ENCODE assay signal across 21 cellular contexts in the genomic region with DNA sequence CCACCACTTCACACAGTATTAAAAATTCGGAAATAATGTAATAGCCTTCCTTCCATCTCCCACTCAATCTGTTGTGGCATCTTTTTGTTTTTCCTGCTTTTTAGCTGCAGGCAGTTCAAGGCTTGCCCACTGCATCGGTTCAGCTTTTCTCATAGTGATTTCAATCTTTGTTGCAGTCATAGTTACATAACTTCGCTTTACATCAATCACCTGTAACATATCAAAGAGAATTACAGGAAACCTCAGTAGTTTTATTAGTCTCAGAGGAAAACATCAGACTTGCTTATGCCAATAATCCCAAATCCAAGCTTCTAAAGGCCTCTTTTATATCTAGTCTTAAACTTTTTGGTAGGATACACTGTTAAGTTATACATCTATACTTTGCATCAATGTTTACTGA.
"Had no signal": no experiment of that assay in that cellular context is flagged by ENCODE, and none has a peak within 500 bp of the region (broad histone marks: within the 10 kb centered on the region; RNA-seq: fewer than 3 reads in every experiment).

No MANE protein-coding gene starts in this region.

- H3K4me3 ChIP-seq: adrenal gland, ascending aorta, lower lobe of right lung, tibial artery had no signal

- DNase-seq: activated CD4-positive, alpha-beta T cell treated with anti-CD3 and anti-CD28 coated beads for 48 hours; activated CD8-positive, alpha-beta memory T cell treated with anti-CD3 and anti-CD28 coated beads, Interleukin-2, amount 50 U/mL, for 4 hours; activated gamma-delta T cell treated with Interleukin-2 at 50 U/mL for 16 hours; adrenal gland; brain microvascular endothelial cell; caudate nucleus; effector memory CD4-positive, alpha-beta T cell; foreskin keratinocyte; lower lobe of right lung; nephron progenitor cell; right cardiac atrium; stimulated activated CD4-positive, alpha-beta T cell treated with anti-CD3 and anti-CD28 coated beads, Interleukin-4, amount 100 ng/mL, for 4 hours; T-helper 1 cell; T-helper 9 cell; tibial artery had no signal

- H3K27me3 Mint-ChIP-seq: activated naive CD8-positive, alpha-beta T cell; stimulated activated naive CD8-positive, alpha-beta T cell treated with anti-CD3 and anti-CD28 coated beads, Interleukin-15, Interleukin-2, amounts not matched to agents 100 ng/mL and 50 ng/mL, for 24 hours had no signal

- H3K27ac Mint-ChIP-seq: activated naive CD8-positive, alpha-beta T cell; activated T-helper 1 cell treated with anti-CD3 and anti-CD28 coated beads, Interleukin-12 subunit alpha, Interleukin-12 subunit beta, Interleukin-2, Interleukin-4 antibody, amounts not matched to agents 30 ng/mL and 10 ng/mL and 1 ng/mL, durations not matched to agents 14 hours and 24 hours and 36 hours; stimulated activated naive CD8-positive, alpha-beta T cell treated with anti-CD3 and anti-CD28 coated beads, Interleukin-15, Interleukin-2, amounts not matched to agents 100 ng/mL and 50 ng/mL, for 24 hours; WTC11 had no signal

- H3K27ac ChIP-seq: ascending aorta, brain microvascular endothelial cell, foreskin keratinocyte, lower lobe of right lung, parathyroid adenoma, tibial artery had no signal

- H3K9ac ChIP-seq: parathyroid adenoma had no signal

- H3K27me3 ChIP-seq: adrenal gland, ascending aorta, brain microvascular endothelial cell, foreskin keratinocyte, tibial artery had no signal

- H3K4me3 Mint-ChIP-seq: activated naive CD8-positive, alpha-beta T cell; activated T-helper 1 cell treated with anti-CD3 and anti-CD28 coated beads, Interleukin-12 subunit alpha, Interleukin-12 subunit beta, Interleukin-2, Interleukin-4 antibody, amounts not matched to agents 30 ng/mL and 10 ng/mL and 1 ng/mL, durations not matched to agents 14 hours and 24 hours and 36 hours; nephron progenitor cell; stimulated activated naive CD8-positive, alpha-beta T cell treated with anti-CD3 and anti-CD28 coated beads, Interleukin-15, Interleukin-2, amounts not matched to agents 100 ng/mL and 50 ng/mL, for 24 hours; WTC11 had no signal

- H3K4me1 ChIP-seq: adrenal gland, foreskin keratinocyte, lower lobe of right lung, parathyroid adenoma had no signal

- H3K79me2 ChIP-seq: parathyroid adenoma had no signal

- H3K4me1 Mint-ChIP-seq: nephron progenitor cell, WTC11 had no signal

- H3K9me3 Mint-ChIP-seq: activated T-helper 1 cell treated with anti-CD3 and anti-CD28 coated beads, Interleukin-12 subunit alpha, Interleukin-12 subunit beta, Interleukin-2, Interleukin-4 antibody, amounts not matched to agents 30 ng/mL and 10 ng/mL and 1 ng/mL, durations not matched to agents 14 hours and 24 hours and 36 hours; nephron progenitor cell; stimulated activated naive CD8-positive, alpha-beta T cell treated with anti-CD3 and anti-CD28 coated beads, Interleukin-15, Interleukin-2, amounts not matched to agents 100 ng/mL and 50 ng/mL, for 24 hours; WTC11 had no signal
